ENCODE assay signal across 8 cellular contexts in the genomic region with DNA sequence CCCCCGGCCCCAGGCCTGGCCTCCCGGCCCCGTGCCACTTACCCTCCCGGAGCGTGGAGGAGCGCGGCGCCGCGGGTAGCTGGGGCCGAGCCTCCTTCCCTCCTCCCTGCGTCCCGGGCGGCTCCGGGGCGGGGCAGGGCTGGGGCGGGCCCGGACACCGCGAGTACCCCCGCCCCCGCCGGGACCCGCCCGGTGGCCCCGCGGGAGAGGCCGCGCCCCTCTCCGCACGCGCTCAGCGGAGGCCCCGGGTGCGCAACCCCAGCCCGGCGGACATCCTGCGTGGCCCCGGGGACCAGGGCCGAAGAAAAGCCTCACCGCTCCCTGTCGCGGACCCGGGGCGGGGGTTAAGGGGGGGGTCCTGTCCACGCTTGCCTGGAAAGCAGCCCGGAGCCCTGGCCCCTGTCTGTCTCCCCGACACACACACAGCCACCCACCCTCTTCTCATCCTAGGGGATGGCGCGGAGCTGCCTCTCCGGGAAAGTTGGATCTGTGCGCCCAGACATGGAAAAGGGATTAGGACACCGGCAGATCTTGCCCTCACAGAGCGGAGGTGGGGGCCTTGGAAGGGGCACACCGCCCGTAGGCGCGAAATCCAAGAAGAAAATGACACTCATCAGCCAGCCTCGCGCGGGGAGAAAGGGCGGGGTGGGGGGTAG. TPM values are rescaled to one million over a fixed set of nuclear protein-coding genes. Genes with fewer than 3 reads are reported as not detected.
A peak's percentile ranks its signal among the peaks of the same experiment; 100 is the strongest.
DNase-seq lines count a peak whose midpoint lies in the region; ATAC-seq and TF ChIP-seq lines count a peak whose summit lies in the region.

A gene with protein sequence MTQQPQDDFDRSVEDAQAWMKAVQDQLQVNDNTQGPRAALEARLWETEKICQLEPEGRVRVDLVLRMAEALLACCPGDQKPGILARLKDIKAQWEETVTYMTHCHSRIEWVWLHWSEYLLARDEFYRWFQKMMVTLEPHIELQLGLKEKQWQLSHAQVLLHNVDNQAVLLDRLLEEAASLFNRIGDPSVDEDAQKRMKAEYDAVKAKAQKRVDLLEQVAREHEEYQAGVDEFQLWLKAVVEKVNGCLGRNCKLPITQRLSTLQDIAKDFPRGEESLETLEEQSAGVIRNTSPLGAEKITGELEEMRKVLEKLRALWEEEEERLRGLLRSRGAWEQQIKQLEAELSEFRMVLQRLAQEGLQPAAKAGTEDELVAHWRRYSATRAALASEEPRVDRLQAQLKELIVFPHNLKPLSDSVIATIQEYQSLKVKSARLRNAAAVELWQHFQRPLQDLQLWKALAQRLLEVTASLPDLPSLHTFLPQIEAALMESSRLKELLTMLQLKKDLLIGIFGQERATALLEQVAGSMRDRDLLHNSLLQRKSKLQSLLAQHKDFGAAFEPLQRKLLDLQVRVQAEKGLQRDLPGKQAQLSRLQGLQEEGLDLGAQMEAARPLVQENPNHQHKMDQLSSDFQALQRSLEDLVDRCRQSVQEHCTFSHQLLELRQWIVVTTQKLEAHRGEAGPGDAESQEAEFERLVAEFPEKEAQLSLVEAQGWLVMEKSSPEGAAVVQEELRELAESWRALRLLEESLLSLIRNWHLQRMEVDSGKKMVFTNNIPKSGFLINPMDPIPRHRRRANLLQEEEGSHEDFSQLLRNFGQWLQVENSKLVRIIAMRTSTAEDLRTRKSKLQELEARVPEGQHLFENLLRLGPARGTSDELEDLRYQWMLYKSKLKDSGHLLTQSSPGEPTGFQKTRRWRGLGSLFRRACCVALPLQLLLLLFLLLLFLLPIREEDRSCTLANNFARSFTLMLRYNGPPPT (minus strand): TSS at position 97 of the 656 bp plus-strand sequence. CDS start 40,829 bp downstream, outside the sequence.

- H3K27me3 ChIP-seq in HUES64 (ENCODE audit: insufficient read depth, low read length), result peaks cover 53% of the 10 kb centered on the region
- no peaks in the 10 kb centered on the region for H3K27me3 ChIP-seq in mucosa of rectum (ENCODE audit: control insufficient read depth in 2 of 2, insufficient read depth in 2 of 2, low read length in 2 of 2)
- no peaks in the 10 kb centered on the region for H3K27me3 ChIP-seq in upper lobe of left lung

- TF ChIP-seq EP300 in upper lobe of left lung (IDR thresholded peaks at IDR 0.05), result no peak

- TF ChIP-seq CTCF in endothelial cell (IDR thresholded peaks at IDR 0.05; ENCODE audit: unreplicated experiment), result no peak
- TF ChIP-seq CTCF in upper lobe of left lung (IDR thresholded peaks at IDR 0.05), result no peak

- peaks cover 12% of the 10 kb centered on the region; the same call in 1 of the 2 replicates for H3K4me1 ChIP-seq in HUES64 (ENCODE audit: insufficient read depth, low read length)
- peaks cover 36 to 40% of the 10 kb centered on the region in 2 donors for H3K4me1 ChIP-seq in mucosa of rectum (ENCODE audit: control insufficient read depth in 2 of 2, insufficient read depth in 2 of 2, low read length in 2 of 2)
- peaks cover 61 to 75% (median 66%) of the 10 kb centered on the region in 4 donors for H3K4me1 ChIP-seq in upper lobe of left lung

- peak in 1 of 4 donors; percentile 10 for TF ChIP-seq POLR2A in upper lobe of left lung (IDR thresholded peaks at IDR 0.05)

- CTCF ChIA-PET in activated CD4-positive, alpha-beta T cell treated with anti-CD3 and anti-CD28 coated beads, Interleukin-2, amount 10 ng/mL, durations not matched to agents 7 days and 5 days (lab: Charles Lee), result interaction anchor here (1.9 to 4.5 kb wide), 3 partner anchors 10 to 23 kb away, joined by 5 to 33 read pairs (median 13); a partner anchor contains a TSS

- H3K27ac Mint-ChIP-seq in activated CD4-positive, alpha-beta T cell treated with anti-CD3 and anti-CD28 coated beads, Interleukin-2, amount 10 ng/mL, durations not matched to agents 7 days and 5 days, result peak within 1 kb of the TSS; percentile 94
- H3K27ac Mint-ChIP-seq in endothelial cell (ENCODE audit: unreplicated experiment), result no peak within 1 kb of the TSS

- no peaks in the 10 kb centered on the region for H3K27me3 Mint-ChIP-seq in activated CD4-positive, alpha-beta T cell treated with anti-CD3 and anti-CD28 coated beads, Interleukin-2, amount 10 ng/mL, durations not matched to agents 7 days and 5 days
- H3K27me3 Mint-ChIP-seq in endothelial cell (ENCODE audit: unreplicated experiment), result peaks cover 8% of the 10 kb centered on the region

- H3K36me3 ChIP-seq in HUES64 (ENCODE audit: insufficient read depth, low read length), result no peaks in the 10 kb centered on the region
- no peaks in the 10 kb centered on the region for H3K36me3 ChIP-seq in mucosa of rectum (ENCODE audit: control insufficient read depth in 2 of 2, insufficient read depth in 2 of 2, low read length in 2 of 2)
- no peaks in the 10 kb centered on the region for H3K36me3 ChIP-seq in upper lobe of left lung

- peaks cover 21% of the 10 kb centered on the region for H3K36me3 Mint-ChIP-seq in activated CD4-positive, alpha-beta T cell treated with anti-CD3 and anti-CD28 coated beads, Interleukin-2, amount 10 ng/mL, durations not matched to agents 7 days and 5 days (ENCODE audit: low read depth)
- H3K36me3 Mint-ChIP-seq in endothelial cell (ENCODE audit: low read depth, unreplicated experiment), result no peaks in the 10 kb centered on the region

- H3K9ac ChIP-seq in HUES64 (ENCODE audit: low read depth, low read length) (no peak within 1 kb of the TSS), mucosa of rectum (ENCODE audit: low read depth in 1 of 2, low read length in 2 of 2) (peak within 1 kb of the TSS; percentile 58 to 67)

- peak; percentile 27 for ATAC-seq in GM21367 (IDR thresholded peaks at IDR 0.05; ENCODE audit: unreplicated experiment)
- ATAC-seq in upper lobe of left lung (ENCODE audit: low FRiP score in 2 of 2), result peak; percentile 56 to 90
- no peak for ATAC-seq in GM18870 (IDR thresholded peaks at IDR 0.05; ENCODE audit: unreplicated experiment)

- peak within 1 kb of the TSS; percentile 91 for H3K4me3 Mint-ChIP-seq in activated CD4-positive, alpha-beta T cell treated with anti-CD3 and anti-CD28 coated beads, Interleukin-2, amount 10 ng/mL, durations not matched to agents 7 days and 5 days
- H3K4me3 Mint-ChIP-seq in endothelial cell (ENCODE audit: unreplicated experiment), result peak within 1 kb of the TSS; percentile 72

- peak; percentile 64 for DNase-seq in COLO668 (lab: John Stamatoyannopoulos, UW; ENCODE audit: unreplicated experiment)
- peak; percentile 57 for DNase-seq in activated CD4-positive, alpha-beta T cell treated with anti-CD3 and anti-CD28 coated beads, Interleukin-2, amount 10 ng/mL, durations not matched to agents 7 days and 5 days
- DNase-seq in endothelial cell (ENCODE audit: low spot score), result no peak
- peak; percentile 66 to 94 for DNase-seq in upper lobe of left lung

- H3K9me3 ChIP-seq in HUES64 (ENCODE audit: insufficient read depth, low read depth, low read length), result no peaks in the 10 kb centered on the region
- no peaks in the 10 kb centered on the region for H3K9me3 ChIP-seq in mucosa of rectum (ENCODE audit: control insufficient read depth in 2 of 2, low read length in 2 of 2)
- no peaks in the 10 kb centered on the region for H3K9me3 ChIP-seq in upper lobe of left lung

- POLR2A ChIA-PET in activated CD4-positive, alpha-beta T cell treated with anti-CD3 and anti-CD28 coated beads, Interleukin-2, amount 10 ng/mL, durations not matched to agents 7 days and 5 days (lab: Charles Lee), result no interaction called here

- H3K4me3 ChIP-seq in HUES64 (ENCODE audit: low read length), result peak within 1 kb of the TSS; percentile 51
- H3K4me3 ChIP-seq in mucosa of rectum (ENCODE audit: low read length in 2 of 2), result peak within 1 kb of the TSS; percentile 66 to 82
- H3K4me3 ChIP-seq in upper lobe of left lung, result peak within 1 kb of the TSS; percentile 76 to 96 (median 90)

- H3K9me3 Mint-ChIP-seq in activated CD4-positive, alpha-beta T cell treated with anti-CD3 and anti-CD28 coated beads, Interleukin-2, amount 10 ng/mL, durations not matched to agents 7 days and 5 days, result no peaks in the 10 kb centered on the region
- no peaks in the 10 kb centered on the region for H3K9me3 Mint-ChIP-seq in endothelial cell (ENCODE audit: unreplicated experiment)

- no peak within 1 kb of the TSS for H3K27ac ChIP-seq in HUES64 (ENCODE audit: low read depth, low read length)
- peak within 1 kb of the TSS; percentile 77 to 82 for H3K27ac ChIP-seq in mucosa of rectum (ENCODE audit: low read depth in 2 of 2, low read length in 2 of 2)
- peak within 1 kb of the TSS; percentile 83 to 93 (median 90) for H3K27ac ChIP-seq in upper lobe of left lung

- 11% methylated on average over 62 of the region's 62 CpGs for WGBS in HUES64
- 27 to 57% methylated on average over 14 to 23 of the region's 62 CpGs for WGBS in upper lobe of left lung, 2 donors

- H3K4me1 Mint-ChIP-seq in activated CD4-positive, alpha-beta T cell treated with anti-CD3 and anti-CD28 coated beads, Interleukin-2, amount 10 ng/mL, durations not matched to agents 7 days and 5 days, result peaks cover 68% of the 10 kb centered on the region
- no peaks in the 10 kb centered on the region for H3K4me1 Mint-ChIP-seq in endothelial cell (ENCODE audit: unreplicated experiment)

RNA-seq across cellular contexts. Expression of the gene that starts here (rescaled TPM):
- polyA plus RNA-seq in HUES64 (2013, experiment 1 of 2), result 0.10 TPM
- 0.13 TPM for polyA plus RNA-seq in HUES64 (2013, experiment 2 of 2)
- total RNA-seq in activated CD4-positive, alpha-beta T cell treated with anti-CD3 and anti-CD28 coated beads, Interleukin-2, amount 10 ng/mL, durations not matched to agents 7 days and 5 days, result 10 to 100 TPM; 81.0 to 95.8 TPM
- total RNA-seq in endothelial cell (ENCODE audit: unreplicated experiment) (0.62 TPM), upper lobe of left lung (10 to 100 TPM; 15.6 to 38.8 (median 19.0) TPM)

Comparison
In these comparisons a context has a peak if more than half of its experiments do, and no peak if none do; other contexts are left out.
1. RNA of the gene that starts here (total RNA-seq): 81.0 to 95.8 TPM in activated CD4-positive, alpha-beta T cell treated with anti-CD3 and anti-CD28 coated beads, Interleukin-2, amount 10 ng/mL, durations not matched to agents 7 days and 5 days and 15.6 to 38.8 TPM in upper lobe of left lung; 0.62 TPM in endothelial cell (single experiment); every median in the first group is over 10 times any median in the second.
2. Peak in every context shown above with its lines, with median percentiles within 50 percentile points of each other: H3K4me3 ChIP-seq.